40 cellular contexts compared by ENCODE assay signal in genomic region chr12:48583728-48584127, GRCh38. TPM values are rescaled to one million over a fixed set of nuclear protein-coding genes. Genes with fewer than 3 reads are reported as not detected.
"Had no signal": no experiment of that assay in that cellular context is flagged by ENCODE, and none has a peak within 500 bp of the region (broad histone marks: within the 10 kb centered on the region; RNA-seq: fewer than 3 reads in every experiment).

No MANE protein-coding gene starts in this region.

- H3K36me3 ChIP-seq: MG63 had no signal

- H3K4me3 ChIP-seq: MG63 had no signal

- H3K9me3 ChIP-seq: MG63 had no signal

- DNase-seq: Karpas-422, Kasumi-1, MG63, MM.1S, MV-4-11, NCI-H1048, NCI-H1092, NCI-H1092 treated with DMSO at 0.1 percent for 48 hours, NCI-H1105, NCI-H1105 treated with DMSO at 0.1 percent for 48 hours, NCI-H1417, NCI-H1417 treated with DMSO at 0.1 percent for 48 hours, NCI-H1436, NCI-H1436 treated with DMSO at 0.1 percent for 48 hours, NCI-H146, NCI-H1694, NCI-H1694 treated with DMSO at 0.1 percent for 48 hours, NCI-H187, NCI-H187 treated with DMSO at 0.1 percent for 48 hours, NCI-H1930, NCI-H2029, NCI-H2029 treated with DMSO at 0.1 percent for 48 hours, NCI-H2081, NCI-H2081 treated with DMSO at 0.1 percent for 48 hours, NCI-H2107, NCI-H2171, NCI-H2171 treated with DMSO at 0.1 percent for 48 hours, NCI-H2227 treated with DMSO at 0.1 percent for 48 hours, NCI-H226, NCI-H345, NCI-H446, NCI-H446 treated with DMSO at 0.1 percent for 48 hours, NCI-H510A, NCI-H510A treated with DMSO at 0.1 percent for 48 hours, NCI-H524, NCI-H524 treated with DMSO at 0.1 percent for 48 hours had no signal

RNA-seq across cellular contexts. Expression of gene LALBA, which starts 13.9 kb away (rescaled TPM):
- total RNA-seq: LHCN-M2, M059J, MCF 10A, NCI-H460 had no signal

RNA-seq across cellular contexts. Expression of gene OR8S1, which starts 58.3 kb away (rescaled TPM):
- total RNA-seq: LHCN-M2, M059J, MCF 10A, NCI-H460 had no signal
